In the genomic region with DNA sequence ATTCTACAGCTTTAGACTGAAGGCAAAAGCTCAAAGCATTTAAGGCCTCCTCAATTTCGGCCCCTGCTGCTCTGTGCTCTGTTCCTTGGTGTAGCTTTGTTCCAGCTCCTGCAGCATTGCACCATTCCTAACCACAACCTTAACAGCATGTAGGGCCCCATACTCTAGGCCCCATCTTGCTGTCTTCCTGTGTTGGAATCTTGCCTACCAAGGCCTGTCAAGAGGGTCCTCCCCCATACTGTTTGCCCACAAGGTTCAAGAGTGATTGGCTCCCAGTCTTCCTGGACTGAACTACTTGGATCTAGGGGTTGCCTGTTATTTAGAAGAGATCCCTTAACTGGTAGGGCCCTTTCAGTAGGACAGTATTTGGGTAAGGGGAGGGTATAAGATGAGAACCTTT, we compare ENCODE assay signal across 10 cellular contexts. TPM values are rescaled to one million over a fixed set of nuclear protein-coding genes. Genes with fewer than 3 reads are reported as not detected.
DNase-seq lines count a peak whose midpoint lies in the region; FAIRE-seq and TF ChIP-seq lines count a peak whose summit lies in the region.
"Had no signal": no experiment of that assay in that cellular context is flagged by ENCODE, and none has a peak within 500 bp of the region (broad histone marks: within the 10 kb centered on the region; RNA-seq: fewer than 3 reads in every experiment).

No MANE protein-coding gene starts in this region.

- H3K36me3 ChIP-seq in A673 (ENCODE audit: insufficient read depth, low read length, poor library complexity, severe bottlenecking): peaks cover 72% of the 10 kb centered on the region
- peaks cover 39% of the 10 kb centered on the region for H3K36me3 ChIP-seq in GM23248 (ENCODE audit: low read depth)
- H3K36me3 ChIP-seq in vagina: peaks cover 0 to 37% of the 10 kb centered on the region in 2 donors

- TF ChIP-seq POLR2A in vagina (IDR thresholded peaks at IDR 0.05): no peak

- no peaks in the 10 kb centered on the region for H3K9me3 ChIP-seq in A673 (ENCODE audit: low read depth, low read length, poor library complexity, severe bottlenecking)
- no peaks in the 10 kb centered on the region for H3K9me3 ChIP-seq in GM23248 (ENCODE audit: low read depth)
- no peaks in the 10 kb centered on the region for H3K9me3 ChIP-seq in vagina

- no peak for FAIRE-seq in RCC 7860 (lab: Jason Lieb, UNC)
- FAIRE-seq: small intestine, TTC549 had no signal

- H3K9ac ChIP-seq in GM23248: peak overlapping the region; percentile 94

- TF ChIP-seq CTCF in A673 (conservative IDR thresholded peaks at IDR 0.05; ENCODE audit: low read depth, low read length): no peak
- TF ChIP-seq CTCF in epithelial cell of proximal tubule (conservative IDR thresholded peaks at IDR 0.05; ENCODE audit: low read depth, low read length): no peak
- no peak for TF ChIP-seq CTCF in vagina (IDR thresholded peaks at IDR 0.05)

- no TSS peak for BruUV-seq in A673 (replicated peaks; lab: Mats Ljungman, UMichigan)

- H3F3A ChIP-seq in GM23248 (ENCODE audit: insufficient read depth): peaks cover 62% of the 10 kb centered on the region

- H3K4me3 ChIP-seq in A673 (ENCODE audit: low read depth, low read length, poor library complexity, severe bottlenecking) (peak overlapping the region; percentile 73), GM23248 (peak overlapping the region; percentile 99; the same call in 1 of the 2 replicates), epithelial cell of proximal tubule (ENCODE audit: low read depth, low read length) (peak overlapping the region; percentile 79), vagina (no peak overlapping the region)

- H2AFZ ChIP-seq in GM23248: no peak overlapping the region

- CTCF ChIA-PET in A673 (lab: Charles Lee): no interaction called here

- 0 out of 2 replicates have a peak, but pooled peaks cover 9% of the 10 kb centered on the region for H4K20me1 ChIP-seq in GM23248 (ENCODE audit: insufficient read depth)

- H3K27me3 ChIP-seq in A673 (replicated peaks; ENCODE audit: insufficient read depth, low read depth, low read length, poor library complexity) (no peaks in the 10 kb centered on the region), GM23248 (replicated peaks; ENCODE audit: insufficient read depth) (no peaks in the 10 kb centered on the region), vagina (no peaks in the 10 kb centered on the region)

- DNase-seq in A673 (ENCODE audit: low spot score) (no peak), GM23248 (no peak), SIG-M5 treated with dmso at 0.1 percent for 504 hours (lab: John Stamatoyannopoulos, UW; ENCODE audit: unreplicated experiment) (peak; percentile 91), epithelial cell of proximal tubule (ENCODE audit: low read depth) (no peak), vagina (ENCODE audit: extremely low spot score in 2 of 2) (no peak), activated gamma-delta T cell (lab: John Stamatoyannopoulos, UW) (no peak), NCI-H510A treated with DMSO at 0.1 percent for 48 hours (lab: John Stamatoyannopoulos, UW) (no peak), RCC 7860 (ENCODE audit: low spot score) (no peak)
- DNase-seq: small intestine had no signal

- peaks cover 44% of the 10 kb centered on the region for H3K79me2 ChIP-seq in GM23248 (ENCODE audit: insufficient read depth)

- no peaks in the 10 kb centered on the region for H3K9me2 ChIP-seq in GM23248 (ENCODE audit: insufficient read depth)

- H3K27ac ChIP-seq in A673 (ENCODE audit: low read depth, low read length, poor library complexity, severe bottlenecking) (peak overlapping the region; percentile 88), GM23248 (peak overlapping the region; percentile 66), vagina (no peak overlapping the region)

- peak overlapping the region; percentile 96 for H3K4me2 ChIP-seq in GM23248 (ENCODE audit: unreplicated experiment)

- H3K4me1 ChIP-seq in A673 (ENCODE audit: insufficient read depth, low read length, poor library complexity, severe bottlenecking) (peaks cover 53% of the 10 kb centered on the region), GM23248 (ENCODE audit: insufficient read depth) (peaks cover 29% of the 10 kb centered on the region), vagina (peaks cover 62% of the 10 kb centered on the region)

- intact Hi-C loops in A673 (cut with micrococcal nuclease; ENCODE audit: unreplicated experiment) (no loop called here), vagina (cut with DNase I) (no loop called here)

- in situ Hi-C loops in GM23248 (cut with MboI): no loop called here

- 90 to 100% methylated on average over 1 of the region's 1 CpG for whole genome bisulfite sequencing in GM23248 (ENCODE audit: low coverage in 1 of 2, low lambda C conversion rate in 2 of 2, missing lambda C conversion rate in 2 of 2), 2 experiments

- POLR2A ChIA-PET in A673 (lab: Charles Lee; ENCODE audit: low non-redundant PET): no interaction called here

RNA-seq across cellular contexts. Expression of gene TRPV2, which starts 26.8 kb away (rescaled TPM):
- total RNA-seq in A673 (2021): not detected in 2 replicates
- 23.9 and 25.8 TPM in 2 replicates for total RNA-seq in GM23248 (2014; rRNA removed; shearing (Covaris generic))
- polyA plus RNA-seq in GM23248 (2016; fragmentation: Nextera tagmentation; extraction: Ambion mirVana): 19.5 and 19.6 TPM in 2 replicates
- 8.5 and 28.4 TPM in 2 replicates for total RNA-seq in epithelial cell of proximal tubule
- 22.3 TPM for total RNA-seq in vagina

RNA-seq across cellular contexts. Expression of gene LRRC75A, which starts 49.9 kb away (rescaled TPM):
- total RNA-seq in A673 (2021): 2.8 and 3.6 TPM in 2 replicates
- 0.13 and 0.22 TPM in 2 replicates for total RNA-seq in GM23248 (2014; rRNA removed; shearing (Covaris generic))
- 0.15 and 0.54 TPM in 2 replicates for polyA plus RNA-seq in GM23248 (2016; fragmentation: Nextera tagmentation; extraction: Ambion mirVana)
- total RNA-seq in epithelial cell of proximal tubule: 0.22 and 0.23 TPM in 2 replicates
- 1.7 TPM for total RNA-seq in vagina

Comparison
In these comparisons a context has a peak if more than half of its experiments do, and no peak if none do; other contexts are left out.
1. H3K4me3 ChIP-seq: peak in A673 (single experiment), GM23248 (single experiment) and epithelial cell of proximal tubule (single experiment); none in vagina (0 of 2).